In genomic region chr21:42164064-42164789, GRCh38 we compare ENCODE assay signal across 10 cellular contexts. TPM values are rescaled to one million over a fixed set of nuclear protein-coding genes. Genes with fewer than 3 reads are reported as not detected.
DNase-seq lines count a peak whose midpoint lies in the region; ATAC-seq and TF ChIP-seq lines count a peak whose summit lies in the region.
"Had no signal": no experiment of that assay in that cellular context is flagged by ENCODE, and none has a peak within 500 bp of the region (broad histone marks: within the 10 kb centered on the region; RNA-seq: fewer than 3 reads in every experiment).

No MANE protein-coding gene starts in this region.

- H3K9me3 ChIP-seq in mucosa of descending colon, result no peaks in the 10 kb centered on the region
- no peaks in the 10 kb centered on the region for H3K9me3 ChIP-seq in stomach

- H3K4me3 ChIP-seq in LNCaP clone FGC (ENCODE audit: low read depth, low read length) (no peak overlapping the region), mucosa of descending colon (no peak overlapping the region), stomach (no peak overlapping the region)
- H3K4me3 ChIP-seq: skin epidermis had no signal

- H3K4me1 ChIP-seq in mucosa of descending colon (ENCODE audit: low read depth), result peaks cover 15% of the 10 kb centered on the region
- peaks cover 0 to 11% (median 6%) of the 10 kb centered on the region in 4 donors for H3K4me1 ChIP-seq in stomach

- H3K27me3 ChIP-seq in stomach, result peaks cover 0 to 5% (median 0%) of the 10 kb centered on the region in 3 donors

- H3K36me3 ChIP-seq in mucosa of descending colon (ENCODE audit: low read depth) (no peaks in the 10 kb centered on the region), stomach (no peaks in the 10 kb centered on the region)

- no peak for TF ChIP-seq POLR2A in stomach (IDR thresholded peaks at IDR 0.05)

- 31 to 52% (median 50%) methylated on average over 6 to 7 of the region's 7 CpGs for WGBS in stomach, 5 donors

- no peak for TF ChIP-seq EP300 in stomach (IDR thresholded peaks at IDR 0.05)

- intact Hi-C loops in mucosa of descending colon (cut with DNase I, micrococcal nuclease), result loop anchor here in 1 of 2 donors (5.0 kb wide), 1 partner anchor 93 kb away; no protein-coding TSS in a partner anchor
- intact Hi-C loops in stomach (cut with DNase I; ENCODE audit: low total_unique reads), result loop anchor here (5.0 kb wide), 1 partner anchor 93 kb away; no protein-coding TSS in a partner anchor

- ATAC-seq in mucosa of descending colon (peak; percentile 90), GM21825 (IDR thresholded peaks at IDR 0.05; ENCODE audit: unreplicated experiment) (no peak)

- TF ChIP-seq CTCF in LNCaP clone FGC (IDR thresholded peaks at IDR 0.05; ENCODE audit: control insufficient read depth, extremely low read depth, insufficient read depth) (peak; percentile 51), mucosa of descending colon (IDR thresholded peaks at IDR 0.05) (peak; percentile 58), stomach (IDR thresholded peaks at IDR 0.05) (peak in 5 of 7 experiments; percentile 26 to 73 (median 42))

- no peak overlapping the region for H3K27ac ChIP-seq in stomach
- H3K27ac ChIP-seq: skin epidermis had no signal

- peak; percentile 55 for DNase-seq in ELF-1 (ENCODE audit: low read depth, low spot score)
- DNase-seq in LNCaP clone FGC (ENCODE audit: low read depth), result no peak
- peak; percentile 50 to 63 for DNase-seq in activated CD4-positive, alpha-beta T cell treated with anti-CD3 and anti-CD28 coated beads for 4 hours
- DNase-seq in effector CD4-positive, alpha-beta T cell, result peak; percentile 31
- peak; percentile 80 to 90 (median 85) for DNase-seq in mucosa of descending colon
- DNase-seq in stomach, result peak; percentile 83
- no peak for DNase-seq in NCI-H2171 treated with DMSO at 0.1 percent for 48 hours (lab: John Stamatoyannopoulos, UW)

RNA-seq across cellular contexts. Expression of gene ABCG1, which starts 54.7 kb away (rescaled TPM):
- 10 to 100 TPM; 44.4 to 67.0 (median 56.8) TPM for total RNA-seq in mucosa of descending colon
- total RNA-seq in stomach, result 10 to 100 TPM in 4 of 5 donors, 1 to 10 TPM in 1; 4.1 to 65.9 (median 31.6) TPM
- 1 to 10 TPM; 3.1 to 4.7 (median 4.2) TPM for polyA plus RNA-seq in stomach
- total RNA-seq: RPMI7951 had no signal

Comparison
In these comparisons a context has a peak if more than half of its experiments do, and no peak if none do; other contexts are left out.
1. DNase-seq: peak in ELF-1 (single experiment), activated CD4-positive, alpha-beta T cell treated with anti-CD3 and anti-CD28 coated beads for 4 hours (2 of 2), effector CD4-positive, alpha-beta T cell (single experiment), mucosa of descending colon (3 of 3) and stomach (single experiment); none in LNCaP clone FGC (single experiment) and NCI-H2171 treated with DMSO at 0.1 percent for 48 hours (single experiment).
2. Peak in every context shown above with its lines, with median percentiles within 50 percentile points of each other: CTCF ChIP-seq.